21 cellular contexts compared by ENCODE assay signal in genomic region chrX:11130142-11130541, GRCh38.
"Had no signal": no experiment of that assay in that cellular context is flagged by ENCODE, and none has a peak within 500 bp of the region (broad histone marks: within the 10 kb centered on the region; RNA-seq: fewer than 3 reads in every experiment).

No MANE protein-coding gene starts in this region.

- H3K27me3 Mint-ChIP-seq: dendritic cell treated with granulocyte-macrophage colony-stimulating factor and Interleukin-4, amounts not matched to agents 40 ng/mL and 50 ng/mL, for 4 days; naive B cell had no signal

- H3K9me3 ChIP-seq: esophagus muscularis mucosa, gastroesophageal sphincter, heart right ventricle, left lung, lower lobe of right lung had no signal

- H3K36me3 ChIP-seq: esophagus muscularis mucosa, gastroesophageal sphincter, heart right ventricle, left lung, lower lobe of right lung had no signal

- H3K36me3 Mint-ChIP-seq: immature natural killer cell had no signal

- H3K27me3 ChIP-seq: esophagus muscularis mucosa, foreskin keratinocyte, gastroesophageal sphincter, left lung had no signal

- H3K4me1 Mint-ChIP-seq: immature natural killer cell, naive B cell had no signal

- ATAC-seq: foreskin keratinocyte, gastroesophageal sphincter, heart right ventricle, left lung, left ventricle myocardium superior, lower lobe of right lung had no signal

- H3K4me3 ChIP-seq: esophagus muscularis mucosa, gastroesophageal sphincter, heart right ventricle, left lung, lower lobe of right lung had no signal

- H3K4me1 ChIP-seq: esophagus muscularis mucosa, foreskin keratinocyte, gastroesophageal sphincter, left lung, lower lobe of right lung had no signal

- H3K27ac ChIP-seq: esophagus muscularis mucosa, foreskin keratinocyte, gastroesophageal sphincter, heart right ventricle, left lung, lower lobe of right lung had no signal

- H3K27ac Mint-ChIP-seq: dendritic cell treated with granulocyte-macrophage colony-stimulating factor and Interleukin-4, amounts not matched to agents 40 ng/mL and 50 ng/mL, for 4 days; naive B cell had no signal

- DNase-seq: cortex of kidney; effector CD4-positive, alpha-beta T cell; effector memory CD4-positive, alpha-beta T cell; foreskin keratinocyte; head of caudate nucleus; heart right ventricle; hypothalamus; immature natural killer cell; kidney; kidney glomerular epithelial cell; left lung; left ventricle myocardium superior; lower lobe of right lung; midbrain; naive B cell had no signal

- H3K9me3 Mint-ChIP-seq: dendritic cell treated with granulocyte-macrophage colony-stimulating factor and Interleukin-4, amounts not matched to agents 40 ng/mL and 50 ng/mL, for 4 days; immature natural killer cell had no signal

- FAIRE-seq: colon, endothelial cell of umbilical vein, frontal cortex, kidney had no signal

- H3K4me3 Mint-ChIP-seq: dendritic cell treated with granulocyte-macrophage colony-stimulating factor and Interleukin-4, amounts not matched to agents 40 ng/mL and 50 ng/mL, for 4 days; immature natural killer cell; naive B cell had no signal
